In the genomic region with DNA sequence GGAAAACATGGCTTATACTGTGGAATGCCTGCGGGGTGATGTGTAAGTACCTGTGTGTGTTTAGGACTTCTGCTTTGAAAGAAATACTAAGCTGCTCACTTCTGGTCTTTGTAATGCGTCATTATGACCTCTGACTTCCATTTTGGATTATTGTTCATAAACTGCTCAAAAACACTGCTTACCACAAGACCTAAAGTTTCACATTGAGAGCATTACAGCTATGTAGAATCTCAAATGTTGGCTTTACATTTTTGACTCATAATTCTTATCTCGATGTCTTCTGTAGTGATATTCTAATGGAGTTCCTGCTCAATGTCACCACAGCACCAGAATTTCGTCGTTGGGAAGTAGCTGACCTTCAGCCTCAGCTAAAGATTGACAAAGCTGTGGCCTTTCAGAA, we compare ENCODE assay signal across 2 cellular contexts.
TF ChIP-seq lines count a peak whose summit lies in the region.

No MANE protein-coding gene starts in this region.

TF ChIP-seq in HepG2, 621 proteins besides CTCF, POLR2A, EP300 and RAD21:
- TF ChIP-seq RBFOX2 (IDR thresholded peaks at IDR 0.05; ENCODE audit: low read depth, low read length) (0 out of 2 replicates have a peak, but pooled peaks have one; percentile 22), MBD4 (IDR thresholded peaks at IDR 0.05; ENCODE audit: borderline replicate concordance, low read length) (no peak)
TF ChIP-seq in HepG2: peak in this region for 1.

TF ChIP-seq in GM12878, 131 proteins besides CTCF, POLR2A, EP300 and RAD21:
- TF ChIP-seq IKZF1 (conservative IDR thresholded peaks at IDR 0.05), result no peak
- no peak for TF ChIP-seq FOS (IDR thresholded peaks at IDR 0.05; ENCODE audit: borderline replicate concordance, extremely low read depth, insufficient read length)
- TF ChIP-seq EGR1 (IDR thresholded peaks at IDR 0.05; ENCODE audit: borderline replicate concordance in 1 of 2, low read depth in 2 of 2, low read length in 2 of 2), result no peak
- no peak for TF ChIP-seq SMC3 (IDR thresholded peaks at IDR 0.05; ENCODE audit: borderline replicate concordance, low read length)
- TF ChIP-seq ZNF384 (IDR thresholded peaks at IDR 0.05; ENCODE audit: borderline replicate concordance, low read depth, low read length), result no peak
- no peak for TF ChIP-seq SMAD5 (IDR thresholded peaks at IDR 0.05; ENCODE audit: low read depth)
- TF ChIP-seq ZBTB11 (CRISPR knock-in tag; IDR thresholded peaks at IDR 0.05), result no peak
- no peak for TF ChIP-seq HCFC1 (IDR thresholded peaks at IDR 0.05; ENCODE audit: low read length)
- TF ChIP-seq IKZF2 (IDR thresholded peaks at IDR 0.05), result no peak
- no peak for TF ChIP-seq FOXK2 (IDR thresholded peaks at IDR 0.05)
- no peak for TF ChIP-seq ETV6 (conservative IDR thresholded peaks at IDR 0.05 in 1 of 2, IDR thresholded peaks at IDR 0.05 in 1 of 2; ENCODE audit: borderline replicate concordance in 1 of 2, low read depth in 1 of 2)
- no peak for TF ChIP-seq ATF7 (IDR thresholded peaks at IDR 0.05; ENCODE audit: low read depth)
